ENCODE assay signal across 8 cellular contexts in genomic region chr1:2226525-2227340, GRCh38. TPM values are rescaled to one million over a fixed set of nuclear protein-coding genes. Genes with fewer than 3 reads are reported as not detected.
DNase-seq lines count a peak whose midpoint lies in the region; ATAC-seq and TF ChIP-seq lines count a peak whose summit lies in the region.

No MANE protein-coding gene starts in this region.

- H3K27ac ChIP-seq in BLaER1 (peak overlapping the region; percentile 84), layer of hippocampus (ENCODE audit: low read depth, low read length) (peak overlapping the region; percentile 98), testis (peak overlapping the region; percentile 96 to 98)

- ATAC-seq in HG02798 (IDR thresholded peaks at IDR 0.05; ENCODE audit: poor library complexity, unreplicated experiment), result peak; percentile 1

- intact Hi-C loops in testis (cut with DNase I; ENCODE audit: low total_unique reads), result no loop called here

- 7 to 8% methylated on average over 20 to 44 of the region's 72 CpGs for WGBS in testis, 2 donors

- H3K4me3 ChIP-seq in BLaER1, result peak overlapping the region; percentile 73
- peak overlapping the region; percentile 52 for H3K4me3 ChIP-seq in astrocyte of the spinal cord (ENCODE audit: low read depth, low read length)
- H3K4me3 ChIP-seq in testis, result peak overlapping the region; percentile 69 to 70

- no peak for TF ChIP-seq POLR2A in testis (IDR thresholded peaks at IDR 0.05)

- H3K4me1 ChIP-seq in BLaER1 (peaks cover 51% of the 10 kb centered on the region), testis (peaks cover 29% of the 10 kb centered on the region)

- H3K36me3 ChIP-seq in BLaER1, result no peaks in the 10 kb centered on the region
- no peaks in the 10 kb centered on the region for H3K36me3 ChIP-seq in testis (ENCODE audit: low read depth, missing control alignments)

- DNase-seq in astrocyte of the spinal cord (ENCODE audit: low read depth, low spot score) (no peak), testis (no peak), globus pallidus (ENCODE audit: low spot score) (no peak), amygdala (lab: John Stamatoyannopoulos, UW) (no peak)
- DNase-seq in stimulated activated CD4-positive, alpha-beta T cell treated with anti-CD3 and anti-CD28 coated beads, Interleukin-4, amount 100 ng/mL, for 24 hours, result no peak

- TF ChIP-seq CTCF in astrocyte of the spinal cord (IDR thresholded peaks at IDR 0.05; ENCODE audit: low read depth, low read length), result no peak
- no peak for TF ChIP-seq CTCF in testis (IDR thresholded peaks at IDR 0.05)

- H3K9me3 ChIP-seq in BLaER1 (no peaks in the 10 kb centered on the region), testis (no peaks in the 10 kb centered on the region)

- H3K27me3 ChIP-seq in BLaER1, result peaks cover 30% of the 10 kb centered on the region
- no peaks in the 10 kb centered on the region for H3K27me3 ChIP-seq in layer of hippocampus (ENCODE audit: control insufficient read depth, insufficient read depth, low read length)
- H3K27me3 ChIP-seq in testis, result no peaks in the 10 kb centered on the region

- H3K9ac ChIP-seq in BLaER1, result peak overlapping the region; percentile 73

- in situ Hi-C loops in astrocyte of the spinal cord (cut with HindIII; ENCODE audit: low sequenced_read_pairs), result no loop called here

- H3K4me2 ChIP-seq in BLaER1, result peak overlapping the region; percentile 97

- peaks cover 32% of the 10 kb centered on the region for H4K20me1 ChIP-seq in BLaER1

RNA-seq across cellular contexts. Expression of gene SKI, which starts 1.4 kb away (rescaled TPM):
- 10 to 100 TPM; 85.7 to 87.1 TPM for total RNA-seq in testis
- 40.2 TPM for polyA plus RNA-seq in testis (ENCODE audit: insufficient read depth, low read depth, low replicate concordance)

RNA-seq across cellular contexts. Expression of gene FAAP20, which starts 32.2 kb away (rescaled TPM):
- 10 to 100 TPM; 65.5 to 72.0 TPM for total RNA-seq in testis
- 72.6 TPM for polyA plus RNA-seq in testis (ENCODE audit: insufficient read depth, low read depth, low replicate concordance)
